8 cellular contexts compared by ENCODE assay signal in the genomic region with DNA sequence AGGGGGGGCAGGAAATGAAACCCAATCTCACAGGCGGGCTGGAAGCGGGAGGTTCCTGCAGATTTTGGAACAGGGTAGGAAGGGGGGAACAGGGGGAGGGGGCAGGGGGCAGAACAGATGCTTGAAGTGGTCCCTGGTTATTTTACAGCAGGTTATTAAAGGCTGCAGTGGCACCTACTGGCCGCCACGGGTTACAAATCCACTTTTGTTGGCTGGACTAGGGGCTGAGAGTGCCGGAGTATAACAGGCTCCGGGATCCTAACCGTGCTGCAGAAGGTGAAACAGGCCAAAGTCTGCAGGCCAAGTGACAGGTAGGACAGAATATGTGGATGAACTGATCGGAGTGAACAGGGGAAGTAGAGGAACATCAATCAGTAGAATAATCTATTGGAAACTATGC. TPM values are rescaled to one million over a fixed set of nuclear protein-coding genes. Genes with fewer than 3 reads are reported as not detected.
DNase-seq lines count a peak whose midpoint lies in the region; ATAC-seq and TF ChIP-seq lines count a peak whose summit lies in the region.

No MANE protein-coding gene starts in this region.

- H3K4me1 ChIP-seq in psoas muscle, result peaks cover 26% of the 10 kb centered on the region

- no peaks in the 10 kb centered on the region for H3K36me3 ChIP-seq in psoas muscle (ENCODE audit: insufficient read depth in 1 of 2, low read depth in 1 of 2)

- DNase-seq in AG20443 (ENCODE audit: low spot score), result peak; percentile 72
- DNase-seq in LNCaP clone FGC (ENCODE audit: low read depth), result no peak
- DNase-seq in astrocyte of the cerebellum (ENCODE audit: low read depth), result peak; percentile 6
- DNase-seq in left lobe of liver (ENCODE audit: low spot score), result no peak
- no peak for DNase-seq in psoas muscle
- no peak for DNase-seq in activated CD4-positive, CD25-positive, alpha-beta regulatory T cell (lab: John Stamatoyannopoulos, UW)

- in situ Hi-C loops in astrocyte of the cerebellum (cut with HindIII; ENCODE audit: low sequenced_read_pairs), result no loop called here

- no peak overlapping the region for H3K27ac ChIP-seq in psoas muscle

- intact Hi-C loops in psoas muscle (cut with DNase I), result no loop called here

- H3K9me3 ChIP-seq in psoas muscle, result no peaks in the 10 kb centered on the region

- peaks cover 3 to 94% (median 44%) of the 10 kb centered on the region in 3 donors for H3K27me3 ChIP-seq in psoas muscle (ENCODE audit: insufficient read depth in 3 of 3, low read length in 2 of 3)

- H3K4me3 ChIP-seq in LNCaP clone FGC (ENCODE audit: low read depth, low read length), result no peak overlapping the region
- H3K4me3 ChIP-seq in astrocyte of the cerebellum (ENCODE audit: low read depth, low read length), result no peak overlapping the region
- H3K4me3 ChIP-seq in psoas muscle, result no peak overlapping the region

- peak; percentile 78 for ATAC-seq in left lobe of liver
- ATAC-seq in HG03135 (IDR thresholded peaks at IDR 0.05; ENCODE audit: unreplicated experiment), result no peak
- ATAC-seq in psoas muscle, result no peak

- TF ChIP-seq CTCF in GM12872 (IDR thresholded peaks at IDR 0.05; ENCODE audit: insufficient read depth, low read depth, low read length) (peak; percentile 53; the same call in 2 of the 3 replicates), LNCaP clone FGC (IDR thresholded peaks at IDR 0.05; ENCODE audit: control insufficient read depth, extremely low read depth, insufficient read depth) (peak; percentile 72), astrocyte of the cerebellum (IDR thresholded peaks at IDR 0.05; ENCODE audit: low read depth, low read length, missing control alignments) (peak; percentile 57), psoas muscle (IDR thresholded peaks at IDR 0.05) (no peak)

- 4 to 7% (median 4%) methylated on average over 8 of the region's 8 CpGs for WGBS in psoas muscle, 3 donors

RNA-seq across cellular contexts. Expression of gene ROBO3, which starts 2.5 kb away (rescaled TPM):
- 1.5 TPM for total RNA-seq in left lobe of liver
- 1 to 10 TPM; 1.7 to 3.2 (median 2.3) TPM for total RNA-seq in psoas muscle
- 1 to 10 TPM; 2.9 to 3.6 (median 3.3) TPM for polyA plus RNA-seq in psoas muscle

RNA-seq across cellular contexts. Expression of gene ROBO4, which starts 30.0 kb away (rescaled TPM):
- total RNA-seq in left lobe of liver, result 6.3 TPM
- 10 to 100 TPM; 14.9 to 17.5 (median 16.1) TPM for total RNA-seq in psoas muscle
- polyA plus RNA-seq in psoas muscle, result 10 to 100 TPM in 1 of 3 donors, 1 to 10 TPM in 2; 5.4 to 10.2 (median 8.4) TPM

RNA-seq across cellular contexts. Expression of gene HEPN1, which starts 51.4 kb away (rescaled TPM):
- not detected for total RNA-seq in left lobe of liver
- not detected for total RNA-seq in psoas muscle
- under 1 TPM in 2 of 3 donors, not detected in 1; 0.01 to 0.04 TPM for polyA plus RNA-seq in psoas muscle

Comparison
In these comparisons a context has a peak if more than half of its experiments do, and no peak if none do; other contexts are left out.
1. DNase-seq: peak in AG20443 (single experiment) and astrocyte of the cerebellum (single experiment); none in LNCaP clone FGC (single experiment), left lobe of liver (single experiment), psoas muscle (0 of 2) and activated CD4-positive, CD25-positive, alpha-beta regulatory T cell (0 of 4).